9 cellular contexts compared by ENCODE assay signal in the genomic region with DNA sequence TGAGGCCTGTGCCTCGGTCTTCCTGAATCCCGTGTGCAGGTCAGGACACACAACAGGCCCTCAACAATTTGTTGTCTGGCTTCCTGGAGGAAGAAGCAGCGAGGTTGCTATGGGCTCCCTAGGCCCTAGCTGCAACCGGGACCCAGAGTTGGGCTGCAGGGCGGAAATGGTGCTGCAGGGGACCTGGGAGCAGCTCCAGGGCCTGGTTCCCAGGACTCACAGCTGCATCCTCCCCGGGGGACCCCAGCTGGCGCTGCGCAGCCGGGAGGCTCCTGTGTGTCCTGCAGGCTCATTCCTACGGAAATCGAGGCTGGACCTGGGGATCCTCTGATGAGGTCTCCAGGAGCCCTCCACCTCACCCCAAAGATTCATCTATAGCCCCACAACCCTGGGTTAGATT. TPM values are rescaled to one million over a fixed set of nuclear protein-coding genes. Genes with fewer than 3 reads are reported as not detected.
DNase-seq lines count a peak whose midpoint lies in the region; ATAC-seq and TF ChIP-seq lines count a peak whose summit lies in the region.
"Had no signal": no experiment of that assay in that cellular context is flagged by ENCODE, and none has a peak within 500 bp of the region (broad histone marks: within the 10 kb centered on the region; RNA-seq: fewer than 3 reads in every experiment).

No MANE protein-coding gene starts in this region.

- BruUV-seq in HCT116 (replicated peaks; lab: Mats Ljungman, UMichigan), result no TSS peak

- no peaks in the 10 kb centered on the region for H3K9me2 ChIP-seq in HCT116 (ENCODE audit: insufficient read depth)

- CTCF ChIA-PET in HCT116 (lab: Charles Lee), result interaction anchor here (0.7 to 3.3 kb wide), 3 partner anchors 41 to 171 kb away, joined by 3 to 29 read pairs (median 3); no protein-coding TSS in a partner anchor
- CTCF ChIA-PET in activated B cell treated with CpG ODN at 0.5 μM for 24 hours (lab: Charles Lee), result interaction anchor here (2.9 to 3.2 kb wide), 2 partner anchors 49 to 69 kb away, joined by 12 to 17 read pairs; no protein-coding TSS in a partner anchor

- peak overlapping the region; percentile 97 for H3K27ac Mint-ChIP-seq in activated B cell treated with CpG ODN at 0.5 μM for 24 hours

- H3K4me1 ChIP-seq in HCT116 (ENCODE audit: control insufficient read depth in 1 of 2, insufficient read depth in 2 of 2, low read length in 2 of 2), result peaks cover 32 to 62% of the 10 kb centered on the region in 2 experiments

- no peak for TF ChIP-seq POLR2A in HCT116 (IDR thresholded peaks at IDR 0.05; ENCODE audit: borderline replicate concordance, extremely low read depth, insufficient read depth, insufficient read length)

- TF ChIP-seq CTCF in HCT116 (IDR thresholded peaks at IDR 0.05 in 2 of 3, conservative IDR thresholded peaks at IDR 0.05 in 1 of 3; ENCODE audit: borderline replicate concordance in 1 of 3, insufficient read depth in 1 of 3, low read depth in 2 of 3, low read length in 2 of 3), result no peak
- no peak for TF ChIP-seq CTCF in activated B cell treated with CpG ODN at 0.5 μM for 24 hours (IDR thresholded peaks at IDR 0.05)

- H3K79me2 ChIP-seq in HCT116 (ENCODE audit: insufficient read depth, low read length), result peaks cover 31% of the 10 kb centered on the region

- DNase-seq in HCT116 (ENCODE audit: low read depth, low spot score) (no peak), activated B cell treated with CpG ODN at 0.5 μM for 24 hours (no peak), left ventricle myocardium superior (peak; percentile 78)
- DNase-seq: aorta had no signal

- H3K4me1 Mint-ChIP-seq in activated B cell treated with CpG ODN at 0.5 μM for 24 hours, result peaks cover 45% of the 10 kb centered on the region

- peak overlapping the region; percentile 62 for H3K27ac ChIP-seq in HCT116 (ENCODE audit: low read depth, low read length)
- peak overlapping the region in 17 of 21 experiments; percentile 9 to 87 (median 79) for H3K27ac ChIP-seq in skin epidermis

- H3K36me3 ChIP-seq in HCT116 (ENCODE audit: control insufficient read depth in 1 of 2, insufficient read depth in 2 of 2, low read length in 2 of 2), result 0 out of 4 replicates have a peak, but pooled peaks cover 0 to 3% of the 10 kb centered on the region in 2 experiments

- H3K27me3 Mint-ChIP-seq in activated B cell treated with CpG ODN at 0.5 μM for 24 hours, result peaks cover under 1% of the 10 kb centered on the region

- POLR2A ChIA-PET in HCT116 (lab: Charles Lee) (interaction anchor here (1.2 to 1.8 kb wide), 2 partner anchors 61 to 103 kb away, joined by 3 to 4 read pairs; a partner anchor contains a TSS), activated B cell treated with CpG ODN at 0.5 μM for 24 hours (lab: Charles Lee) (no interaction called here)

- intact Hi-C loops in HCT116 (cut with micrococcal nuclease), result no loop called here
- intact Hi-C loops in activated B cell treated with CpG ODN at 0.5 μM for 24 hours (cut with micrococcal nuclease), result loop anchor here (2.0 to 5.0 kb wide), 3 partner anchors 166 to 1691 kb away; a partner anchor contains a TSS
- intact Hi-C loops in left ventricle myocardium superior (cut with micrococcal nuclease), result loop anchor here (5.0 kb wide), 1 partner anchor 81 kb away; a partner anchor contains a TSS

- no peaks in the 10 kb centered on the region for H3K27me3 ChIP-seq in HCT116 (ENCODE audit: insufficient read depth, low read length)

- RAD21 ChIA-PET in HCT116 (lab: Charles Lee; ENCODE audit: low non-redundant PET in 1 of 2, low total read pairs in 2 of 2, uncharacterized antibody in 2 of 2, unreplicated experiment in 2 of 2), result no interaction called here

- H3K36me3 Mint-ChIP-seq in activated B cell treated with CpG ODN at 0.5 μM for 24 hours (ENCODE audit: low read depth), result no peaks in the 10 kb centered on the region

- peak overlapping the region; percentile 62 for H3K9ac ChIP-seq in HCT116 (ENCODE audit: low read length)

- H3K4me3 ChIP-seq in HCT116 (replicated peaks in 1 of 2; ENCODE audit: low read depth in 1 of 2, low read length in 2 of 2) (no peak overlapping the region), skin epidermis (peak overlapping the region in 1 of 7 experiments; percentile 75)

- no peaks in the 10 kb centered on the region for H3K9me3 ChIP-seq in HCT116 (ENCODE audit: control insufficient read depth in 1 of 2, insufficient read depth in 1 of 2, low read depth in 1 of 2, low read length in 2 of 2)

- no peak overlapping the region for H3K4me3 Mint-ChIP-seq in activated B cell treated with CpG ODN at 0.5 μM for 24 hours

- no peaks in the 10 kb centered on the region for H3K9me3 Mint-ChIP-seq in activated B cell treated with CpG ODN at 0.5 μM for 24 hours
- H3K9me3 Mint-ChIP-seq: neural crest cell had no signal

- H3K4me2 ChIP-seq in HCT116 (ENCODE audit: low read length), result peak overlapping the region; percentile 81; the same call in 1 of the 2 replicates

- no peak for TF ChIP-seq RAD21 in HCT116 (IDR thresholded peaks at IDR 0.05; ENCODE audit: low read depth)

- no peak overlapping the region for H2AFZ ChIP-seq in HCT116 (ENCODE audit: low read depth, low read length, poor library complexity, severe bottlenecking)

- no peak for ATAC-seq in HCT116
- ATAC-seq in activated B cell treated with CpG ODN at 0.5 μM for 24 hours (ENCODE audit: low read depth), result no peak
- peak; percentile 55 for ATAC-seq in left ventricle myocardium superior
- ATAC-seq in HG02642 (IDR thresholded peaks at IDR 0.05; ENCODE audit: poor library complexity, unreplicated experiment), result no peak
- ATAC-seq in esophagus mucosa, result no peak
- ATAC-seq in GM19324 (IDR thresholded peaks at IDR 0.05; ENCODE audit: low FRiP score, unreplicated experiment), result no peak

- no peaks in the 10 kb centered on the region for H4K20me1 ChIP-seq in HCT116 (ENCODE audit: insufficient read depth)

TF ChIP-seq in HCT116, 20 proteins besides CTCF, POLR2A, EP300 and RAD21:
- TF ChIP-seq, protein P1, sequence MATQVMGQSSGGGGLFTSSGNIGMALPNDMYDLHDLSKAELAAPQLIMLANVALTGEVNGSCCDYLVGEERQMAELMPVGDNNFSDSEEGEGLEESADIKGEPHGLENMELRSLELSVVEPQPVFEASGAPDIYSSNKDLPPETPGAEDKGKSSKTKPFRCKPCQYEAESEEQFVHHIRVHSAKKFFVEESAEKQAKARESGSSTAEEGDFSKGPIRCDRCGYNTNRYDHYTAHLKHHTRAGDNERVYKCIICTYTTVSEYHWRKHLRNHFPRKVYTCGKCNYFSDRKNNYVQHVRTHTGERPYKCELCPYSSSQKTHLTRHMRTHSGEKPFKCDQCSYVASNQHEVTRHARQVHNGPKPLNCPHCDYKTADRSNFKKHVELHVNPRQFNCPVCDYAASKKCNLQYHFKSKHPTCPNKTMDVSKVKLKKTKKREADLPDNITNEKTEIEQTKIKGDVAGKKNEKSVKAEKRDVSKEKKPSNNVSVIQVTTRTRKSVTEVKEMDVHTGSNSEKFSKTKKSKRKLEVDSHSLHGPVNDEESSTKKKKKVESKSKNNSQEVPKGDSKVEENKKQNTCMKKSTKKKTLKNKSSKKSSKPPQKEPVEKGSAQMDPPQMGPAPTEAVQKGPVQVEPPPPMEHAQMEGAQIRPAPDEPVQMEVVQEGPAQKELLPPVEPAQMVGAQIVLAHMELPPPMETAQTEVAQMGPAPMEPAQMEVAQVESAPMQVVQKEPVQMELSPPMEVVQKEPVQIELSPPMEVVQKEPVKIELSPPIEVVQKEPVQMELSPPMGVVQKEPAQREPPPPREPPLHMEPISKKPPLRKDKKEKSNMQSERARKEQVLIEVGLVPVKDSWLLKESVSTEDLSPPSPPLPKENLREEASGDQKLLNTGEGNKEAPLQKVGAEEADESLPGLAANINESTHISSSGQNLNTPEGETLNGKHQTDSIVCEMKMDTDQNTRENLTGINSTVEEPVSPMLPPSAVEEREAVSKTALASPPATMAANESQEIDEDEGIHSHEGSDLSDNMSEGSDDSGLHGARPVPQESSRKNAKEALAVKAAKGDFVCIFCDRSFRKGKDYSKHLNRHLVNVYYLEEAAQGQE (IDR thresholded peaks at IDR 0.05; ENCODE audit: low read depth), result no peak
- TF ChIP-seq, protein P2, sequence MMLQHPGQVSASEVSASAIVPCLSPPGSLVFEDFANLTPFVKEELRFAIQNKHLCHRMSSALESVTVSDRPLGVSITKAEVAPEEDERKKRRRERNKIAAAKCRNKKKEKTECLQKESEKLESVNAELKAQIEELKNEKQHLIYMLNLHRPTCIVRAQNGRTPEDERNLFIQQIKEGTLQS (IDR thresholded peaks at IDR 0.05), result no peak
- TF ChIP-seq, protein P3, sequence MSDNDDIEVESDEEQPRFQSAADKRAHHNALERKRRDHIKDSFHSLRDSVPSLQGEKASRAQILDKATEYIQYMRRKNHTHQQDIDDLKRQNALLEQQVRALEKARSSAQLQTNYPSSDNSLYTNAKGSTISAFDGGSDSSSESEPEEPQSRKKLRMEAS (IDR thresholded peaks at IDR 0.05), result no peak
- peak; percentile 40; the same call in 1 of the 2 replicates for TF ChIP-seq ZFX (IDR thresholded peaks at IDR 0.05)
TF ChIP-seq in HCT116: peak in this region for 1.

RNA-seq across cellular contexts. Expression of a gene that starts 1.0 kb away (rescaled TPM):
- 22.2 TPM for total RNA-seq in HCT116 (2021; ENCODE audit: unreplicated experiment)
- 19.5 and 24.0 TPM in 2 replicates for polyA plus RNA-seq in HCT116 (2012)
- 13.2 and 15.5 TPM in 2 replicates for total RNA-seq in activated B cell treated with CpG ODN at 0.5 μM for 24 hours
- total RNA-seq in left ventricle myocardium superior, result 4.8 TPM
- total RNA-seq in esophagus mucosa, result 8.1 TPM

RNA-seq across cellular contexts. Expression of a gene that starts 31.8 kb away (rescaled TPM):
- total RNA-seq in HCT116 (2021; ENCODE audit: unreplicated experiment) (110 TPM), activated B cell treated with CpG ODN at 0.5 μM for 24 hours (30.9 and 31.6 TPM in 2 replicates), left ventricle myocardium superior (27.0 TPM), esophagus mucosa (42.0 TPM)
- polyA plus RNA-seq in HCT116 (2012), result 225 and 280 TPM in 2 replicates
